In the genomic region with DNA sequence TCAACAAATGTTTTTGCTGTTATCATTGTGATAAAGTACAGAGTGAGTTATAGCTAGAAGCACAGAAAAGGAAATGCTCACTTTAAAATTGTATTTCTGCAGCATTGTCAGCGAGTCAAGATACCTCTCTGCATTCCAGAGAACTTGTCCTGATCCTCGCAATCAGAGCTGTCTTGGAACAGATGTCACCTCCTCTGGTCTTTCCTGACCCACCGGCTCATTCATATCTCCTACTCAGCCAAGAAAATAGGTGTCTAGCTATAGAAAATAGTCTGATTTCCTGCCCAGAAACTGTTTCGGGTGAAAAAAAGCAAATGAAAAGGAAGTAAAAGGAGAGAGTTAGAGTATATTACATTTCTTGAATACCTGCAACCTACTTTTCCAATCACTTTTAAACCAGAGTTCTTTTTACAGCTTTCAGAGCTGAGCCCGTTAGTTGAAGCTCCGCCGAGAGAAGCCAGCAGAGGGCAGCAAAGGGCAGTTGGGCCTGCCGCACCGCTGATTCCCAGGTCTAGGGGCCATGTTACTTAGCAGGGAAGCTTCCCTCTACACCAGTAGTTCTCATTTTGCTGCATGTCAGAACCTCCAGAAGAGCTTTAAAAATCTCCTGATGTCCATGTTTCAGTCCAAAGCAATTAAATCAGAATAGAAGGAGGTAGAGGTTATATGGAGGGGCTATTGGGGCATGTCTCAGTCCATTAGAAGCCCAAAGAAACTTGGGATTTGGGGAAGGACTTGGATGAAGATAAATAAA, we compare ENCODE assay signal across 1 cellular context.
A peak's percentile ranks its signal among the peaks of the same experiment; 100 is the strongest.
TF ChIP-seq lines count a peak whose summit lies in the region.

No MANE protein-coding gene starts in this region.

TF ChIP-seq in K562, 482 proteins besides CTCF, POLR2A, EP300 and RAD21 (continued from another document and continues in another):
- TF ChIP-seq, protein P1, sequence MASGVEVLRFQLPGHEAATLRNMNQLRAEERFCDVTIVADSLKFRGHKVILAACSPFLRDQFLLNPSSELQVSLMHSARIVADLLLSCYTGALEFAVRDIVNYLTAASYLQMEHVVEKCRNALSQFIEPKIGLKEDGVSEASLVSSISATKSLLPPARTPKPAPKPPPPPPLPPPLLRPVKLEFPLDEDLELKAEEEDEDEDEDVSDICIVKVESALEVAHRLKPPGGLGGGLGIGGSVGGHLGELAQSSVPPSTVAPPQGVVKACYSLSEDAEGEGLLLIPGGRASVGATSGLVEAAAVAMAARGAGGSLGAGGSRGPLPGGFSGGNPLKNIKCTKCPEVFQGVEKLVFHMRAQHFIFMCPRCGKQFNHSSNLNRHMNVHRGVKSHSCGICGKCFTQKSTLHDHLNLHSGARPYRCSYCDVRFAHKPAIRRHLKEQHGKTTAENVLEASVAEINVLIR (CRISPR knock-in tag; IDR thresholded peaks at IDR 0.05), result no peak
- TF ChIP-seq ZNF639 (CRISPR knock-in tag; conservative IDR thresholded peaks at IDR 0.05 in 1 of 2, IDR thresholded peaks at IDR 0.05 in 1 of 2) (no peak), ZBTB33 (CRISPR knock-in tag; IDR thresholded peaks at IDR 0.05) (0 out of 2 replicates have a peak, but pooled peaks have one; percentile 51), TCF7 (IDR thresholded peaks at IDR 0.05; ENCODE audit: borderline replicate concordance) (no peak), DEAF1 (CRISPR knock-in tag; IDR thresholded peaks at IDR 0.05) (0 out of 2 replicates have a peak, but pooled peaks have one; percentile 21), MCM2 (IDR thresholded peaks at IDR 0.05; ENCODE audit: low read depth) (no peak), L3MBTL2 (IDR thresholded peaks at IDR 0.05) (no peak), PHB (CRISPR knock-in tag; IDR thresholded peaks at IDR 0.05) (no peak), SMARCC2 (IDR thresholded peaks at IDR 0.05; ENCODE audit: low read depth) (peak; percentile 58; the same call in 1 of the 2 replicates), HDGF (IDR thresholded peaks at IDR 0.05) (no peak), CBX3 (IDR thresholded peaks at IDR 0.05; ENCODE audit: borderline replicate concordance in 1 of 2, low read length in 2 of 2) (0 out of 3 replicates have a peak, but pooled peaks of 1 of the 2 experiments have one; percentile 41), BHLHE40 (IDR thresholded peaks at IDR 0.05; ENCODE audit: low read length) (0 out of 2 replicates have a peak, but pooled peaks have one; percentile 9), CTCFL (IDR thresholded peaks at IDR 0.05; ENCODE audit: borderline replicate concordance, insufficient read depth, low read depth, low read length, poor library complexity, severe bottlenecking) (peak; percentile 43), EHMT2 (IDR thresholded peaks at IDR 0.05) (peak; percentile 65), BRF1 (IDR thresholded peaks at IDR 0.05; ENCODE audit: borderline replicate concordance, extremely low read depth, insufficient read length) (no peak), PCBP2 (IDR thresholded peaks at IDR 0.05; ENCODE audit: low read depth, low read length, poor library complexity, severe bottlenecking) (no peak), SMARCA4 (IDR thresholded peaks at IDR 0.05) (peak; percentile 72), SMARCE1 (IDR thresholded peaks at IDR 0.05) (0 out of 2 replicates have a peak, but pooled peaks have one; percentile 43), YY1 (IDR thresholded peaks at IDR 0.05; ENCODE audit: borderline replicate concordance in 1 of 3, control insufficient read depth in 1 of 3, extremely low read depth in 1 of 3, insufficient read depth in 3 of 3, insufficient read length in 1 of 3, insufficient replicate concordance in 2 of 3, low read depth in 1 of 3, low read length in 2 of 3) (peak in 2 of 3 experiments; percentile 38 to 79), TRIM25 (IDR thresholded peaks at IDR 0.05; ENCODE audit: borderline replicate concordance) (no peak), XRCC5 (IDR thresholded peaks at IDR 0.05; ENCODE audit: low read depth, low read length) (0 out of 2 replicates have a peak, but pooled peaks have one; percentile 37), GTF2F1 (IDR thresholded peaks at IDR 0.05; ENCODE audit: low read depth, low read length) (no peak)
- TF ChIP-seq, protein P2, sequence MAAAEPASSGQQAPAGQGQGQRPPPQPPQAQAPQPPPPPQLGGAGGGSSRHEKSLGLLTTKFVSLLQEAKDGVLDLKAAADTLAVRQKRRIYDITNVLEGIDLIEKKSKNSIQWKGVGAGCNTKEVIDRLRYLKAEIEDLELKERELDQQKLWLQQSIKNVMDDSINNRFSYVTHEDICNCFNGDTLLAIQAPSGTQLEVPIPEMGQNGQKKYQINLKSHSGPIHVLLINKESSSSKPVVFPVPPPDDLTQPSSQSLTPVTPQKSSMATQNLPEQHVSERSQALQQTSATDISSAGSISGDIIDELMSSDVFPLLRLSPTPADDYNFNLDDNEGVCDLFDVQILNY (CRISPR knock-in tag; IDR thresholded peaks at IDR 0.05), result no peak
- TF ChIP-seq, protein P3, sequence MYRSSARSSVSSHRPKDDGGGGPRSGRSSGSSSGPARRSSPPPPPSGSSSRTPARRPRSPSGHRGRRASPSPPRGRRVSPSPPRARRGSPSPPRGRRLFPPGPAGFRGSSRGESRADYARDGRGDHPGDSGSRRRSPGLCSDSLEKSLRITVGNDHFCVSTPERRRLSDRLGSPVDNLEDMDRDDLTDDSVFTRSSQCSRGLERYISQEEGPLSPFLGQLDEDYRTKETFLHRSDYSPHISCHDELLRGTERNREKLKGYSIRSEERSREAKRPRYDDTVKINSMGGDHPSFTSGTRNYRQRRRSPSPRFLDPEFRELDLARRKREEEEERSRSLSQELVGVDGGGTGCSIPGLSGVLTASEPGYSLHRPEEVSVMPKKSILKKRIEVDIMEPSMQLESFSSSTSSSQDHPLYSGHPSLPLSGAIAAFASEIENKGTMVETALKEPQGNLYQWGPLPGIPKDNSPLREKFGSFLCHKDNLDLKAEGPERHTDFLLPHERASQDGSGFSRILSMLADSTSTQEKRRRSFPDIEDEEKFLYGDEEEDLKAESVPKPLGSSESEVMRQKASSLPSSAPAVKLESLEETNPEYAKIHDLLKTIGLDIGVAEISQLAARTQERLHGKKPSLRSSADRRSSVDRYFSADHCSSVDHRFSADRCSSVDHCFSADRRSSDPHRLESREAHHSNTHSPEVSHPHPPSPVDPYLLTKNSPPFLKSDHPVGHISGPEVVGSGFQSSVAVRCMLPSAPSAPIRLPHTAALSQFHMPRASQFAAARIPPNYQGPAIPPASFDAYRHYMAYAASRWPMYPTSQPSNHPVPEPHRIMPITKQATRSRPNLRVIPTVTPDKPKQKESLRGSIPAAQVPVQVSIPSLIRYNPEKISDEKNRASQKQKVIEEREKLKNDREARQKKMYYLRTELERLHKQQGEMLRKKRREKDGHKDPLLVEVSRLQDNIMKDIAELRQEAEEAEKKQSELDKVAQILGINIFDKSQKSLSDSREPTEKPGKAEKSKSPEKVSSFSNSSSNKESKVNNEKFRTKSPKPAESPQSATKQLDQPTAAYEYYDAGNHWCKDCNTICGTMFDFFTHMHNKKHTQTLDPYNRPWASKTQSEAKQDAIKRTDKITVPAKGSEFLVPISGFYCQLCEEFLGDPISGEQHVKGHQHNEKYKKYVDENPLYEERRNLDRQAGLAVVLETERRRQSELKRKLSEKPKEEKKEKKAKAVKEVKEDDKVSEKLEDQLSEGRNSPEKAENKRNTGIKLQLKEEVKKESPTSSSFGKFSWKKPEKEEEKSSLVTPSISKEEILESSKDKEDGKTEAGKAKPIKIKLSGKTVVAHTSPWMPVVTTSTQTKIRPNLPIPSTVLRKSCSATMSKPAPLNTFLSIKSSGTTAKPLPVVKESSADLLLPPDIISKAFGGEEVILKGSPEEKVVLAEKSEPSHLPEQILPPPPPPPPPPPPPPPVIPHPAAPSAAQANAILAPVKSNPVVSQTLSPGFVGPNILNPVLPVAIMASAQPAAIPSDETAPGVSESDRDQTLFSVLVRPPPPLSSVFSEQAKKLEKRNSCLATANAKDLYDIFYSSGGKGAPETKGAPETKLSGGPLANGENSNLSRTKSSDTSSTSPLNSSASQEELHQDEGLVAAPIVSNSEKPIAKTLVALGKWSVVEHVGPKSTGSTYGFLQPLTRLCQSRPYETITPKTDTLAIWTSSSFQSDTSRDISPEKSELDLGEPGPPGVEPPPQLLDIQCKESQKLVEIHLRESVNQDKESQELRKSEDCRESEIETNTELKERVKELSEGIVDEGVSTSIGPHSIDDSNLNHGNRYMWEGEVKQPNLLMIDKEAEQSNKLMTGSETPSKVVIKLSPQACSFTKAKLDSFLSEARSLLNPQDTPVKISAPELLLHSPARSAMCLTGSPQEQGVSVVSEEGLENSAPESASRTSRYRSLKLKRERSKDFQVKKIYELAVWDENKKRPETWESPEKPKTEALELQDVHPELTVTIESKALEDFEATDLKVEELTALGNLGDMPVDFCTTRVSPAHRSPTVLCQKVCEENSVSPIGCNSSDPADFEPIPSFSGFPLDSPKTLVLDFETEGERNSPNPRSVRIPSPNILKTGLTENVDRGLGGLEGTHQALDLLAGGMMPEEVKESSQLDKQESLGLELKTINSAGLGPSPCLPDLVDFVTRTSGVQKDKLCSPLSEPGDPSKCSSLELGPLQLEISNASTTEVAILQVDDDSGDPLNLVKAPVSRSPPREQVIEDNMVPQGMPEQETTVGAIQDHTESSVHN (IDR thresholded peaks at IDR 0.05; ENCODE audit: borderline replicate concordance in 1 of 2, low read depth in 1 of 2), result no peak
- TF ChIP-seq, protein P4, sequence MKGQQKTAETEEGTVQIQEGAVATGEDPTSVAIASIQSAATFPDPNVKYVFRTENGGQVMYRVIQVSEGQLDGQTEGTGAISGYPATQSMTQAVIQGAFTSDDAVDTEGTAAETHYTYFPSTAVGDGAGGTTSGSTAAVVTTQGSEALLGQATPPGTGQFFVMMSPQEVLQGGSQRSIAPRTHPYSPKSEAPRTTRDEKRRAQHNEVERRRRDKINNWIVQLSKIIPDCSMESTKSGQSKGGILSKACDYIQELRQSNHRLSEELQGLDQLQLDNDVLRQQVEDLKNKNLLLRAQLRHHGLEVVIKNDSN (CRISPR knock-in tag; IDR thresholded peaks at IDR 0.05), result no peak
- TF ChIP-seq, protein P5, sequence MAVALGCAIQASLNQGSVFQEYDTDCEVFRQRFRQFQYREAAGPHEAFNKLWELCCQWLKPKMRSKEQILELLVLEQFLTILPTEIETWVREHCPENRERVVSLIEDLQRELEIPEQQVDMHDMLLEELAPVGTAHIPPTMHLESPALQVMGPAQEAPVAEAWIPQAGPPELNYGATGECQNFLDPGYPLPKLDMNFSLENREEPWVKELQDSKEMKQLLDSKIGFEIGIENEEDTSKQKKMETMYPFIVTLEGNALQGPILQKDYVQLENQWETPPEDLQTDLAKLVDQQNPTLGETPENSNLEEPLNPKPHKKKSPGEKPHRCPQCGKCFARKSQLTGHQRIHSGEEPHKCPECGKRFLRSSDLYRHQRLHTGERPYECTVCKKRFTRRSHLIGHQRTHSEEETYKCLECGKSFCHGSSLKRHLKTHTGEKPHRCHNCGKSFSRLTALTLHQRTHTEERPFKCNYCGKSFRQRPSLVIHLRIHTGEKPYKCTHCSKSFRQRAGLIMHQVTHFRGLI (CRISPR knock-in tag; IDR thresholded peaks at IDR 0.05), result no peak
